7 cellular contexts compared by ENCODE assay signal in genomic region chr6:31896493-31896855, GRCh38. TPM values are rescaled to one million over a fixed set of nuclear protein-coding genes. Genes with fewer than 3 reads are reported as not detected.
DNase-seq lines count a peak whose midpoint lies in the region; ATAC-seq and TF ChIP-seq lines count a peak whose summit lies in the region.

No MANE protein-coding gene starts in this region.

- WGBS in stomach, 5 donors: 33 to 45% (median 38%) methylated on average over 4 of the region's 4 CpGs

- H3K27ac Mint-ChIP-seq in activated T-helper 2 cell treated with anti-CD3 and anti-CD28 coated beads, Interferon-gamma antibody, Interleukin-2, Interleukin-4, amounts not matched to agents 10 μg/mL and 5 μg/mL and 100 μg/mL, durations not matched to agents 14 hours and 24 hours and 36 hours: peak overlapping the region; percentile 82

- H3K27me3 ChIP-seq in HUES48 (ENCODE audit: control insufficient read depth, insufficient read depth, low read length) (no peaks in the 10 kb centered on the region), iPS-20b (ENCODE audit: insufficient read depth, low read length) (no peaks in the 10 kb centered on the region), stomach (no peaks in the 10 kb centered on the region)

- TF ChIP-seq CTCF in stomach (IDR thresholded peaks at IDR 0.05): no peak

- H3K9me3 Mint-ChIP-seq in activated T-helper 2 cell treated with anti-CD3 and anti-CD28 coated beads, Interferon-gamma antibody, Interleukin-2, Interleukin-4, amounts not matched to agents 10 μg/mL and 5 μg/mL and 100 μg/mL, durations not matched to agents 14 hours and 24 hours and 36 hours: no peaks in the 10 kb centered on the region

- no peak for DNase-seq in activated T-helper 2 cell treated with anti-CD3 and anti-CD28 coated beads, Interferon-gamma antibody, Interleukin-2, Interleukin-4, amounts not matched to agents 10 μg/mL and 5 μg/mL and 100 μg/mL, durations not matched to agents 14 hours and 24 hours and 36 hours (ENCODE audit: low spot score)
- DNase-seq in stomach (no peak), activated gamma-delta T cell (lab: John Stamatoyannopoulos, UW) (no peak), NCI-H82 treated with DMSO at 0.1 percent for 48 hours (lab: John Stamatoyannopoulos, UW; ENCODE audit: unreplicated experiment) (no peak)

- H3K4me1 Mint-ChIP-seq in activated T-helper 2 cell treated with anti-CD3 and anti-CD28 coated beads, Interferon-gamma antibody, Interleukin-2, Interleukin-4, amounts not matched to agents 10 μg/mL and 5 μg/mL and 100 μg/mL, durations not matched to agents 14 hours and 24 hours and 36 hours (ENCODE audit: low read depth): peaks cover 26% of the 10 kb centered on the region

- peak overlapping the region; percentile 30; the same call in 1 of the 2 replicates for H3K9ac ChIP-seq in HUES48 (ENCODE audit: low read depth, low read length)
- peak overlapping the region; percentile 74 for H3K9ac ChIP-seq in iPS-20b (ENCODE audit: low read depth, low read length)

- H3K36me3 ChIP-seq in HUES48 (ENCODE audit: control insufficient read depth, insufficient read depth, low read length) (peaks cover 55% of the 10 kb centered on the region), iPS-20b (ENCODE audit: insufficient read depth, low read depth, low read length) (peaks cover 54% of the 10 kb centered on the region), stomach (peaks cover 23 to 50% (median 46%) of the 10 kb centered on the region in 4 donors)

- H3K4me3 ChIP-seq in HUES48 (ENCODE audit: low read depth, low read length): peak overlapping the region; percentile 77
- H3K4me3 ChIP-seq in iPS-20b (ENCODE audit: low read length): peak overlapping the region; percentile 86
- peak overlapping the region; percentile 96 to 100 (median 100) for H3K4me3 ChIP-seq in stomach

- H3K36me3 Mint-ChIP-seq in activated T-helper 2 cell treated with anti-CD3 and anti-CD28 coated beads, Interferon-gamma antibody, Interleukin-2, Interleukin-4, amounts not matched to agents 10 μg/mL and 5 μg/mL and 100 μg/mL, durations not matched to agents 14 hours and 24 hours and 36 hours (ENCODE audit: low read depth): peaks cover 44% of the 10 kb centered on the region

- intact Hi-C loops in activated T-helper 2 cell treated with anti-CD3 and anti-CD28 coated beads, Interferon-gamma antibody, Interleukin-2, Interleukin-4, amounts not matched to agents 10 μg/mL and 5 μg/mL and 100 μg/mL, durations not matched to agents 14 hours and 24 hours and 36 hours (cut with micrococcal nuclease): loop anchor here (2.0 to 5.0 kb wide), 4 partner anchors 34 to 229 kb away; partner anchors contain the start of genes CSNK2B, LY6G5B, NELFE and NEU1
- intact Hi-C loops in stomach (cut with DNase I; ENCODE audit: low total_unique reads): no loop called here

- H3K4me1 ChIP-seq in HUES48 (ENCODE audit: control insufficient read depth, insufficient read depth, low read length) (peaks cover 10% of the 10 kb centered on the region; the same call in 1 of the 2 replicates), iPS-20b (ENCODE audit: insufficient read depth, low read length) (peaks cover 4% of the 10 kb centered on the region; the same call in 1 of the 2 replicates), stomach (peaks cover 25 to 52% (median 44%) of the 10 kb centered on the region in 4 donors)

- no peak for ATAC-seq in GM18861 (IDR thresholded peaks at IDR 0.05; ENCODE audit: unreplicated experiment)

- H3K27ac ChIP-seq in HUES48 (ENCODE audit: low read depth, low read length) (peak overlapping the region; percentile 18), iPS-20b (ENCODE audit: low read length) (no peak overlapping the region), stomach (peak overlapping the region in 4 of 5 donors; percentile 86 to 91 (median 89))

- no peak for TF ChIP-seq EP300 in stomach (IDR thresholded peaks at IDR 0.05)

- H3K27me3 Mint-ChIP-seq in activated T-helper 2 cell treated with anti-CD3 and anti-CD28 coated beads, Interferon-gamma antibody, Interleukin-2, Interleukin-4, amounts not matched to agents 10 μg/mL and 5 μg/mL and 100 μg/mL, durations not matched to agents 14 hours and 24 hours and 36 hours (ENCODE audit: low read depth): no peaks in the 10 kb centered on the region

- peak overlapping the region; percentile 84 for H3K4me3 Mint-ChIP-seq in activated T-helper 2 cell treated with anti-CD3 and anti-CD28 coated beads, Interferon-gamma antibody, Interleukin-2, Interleukin-4, amounts not matched to agents 10 μg/mL and 5 μg/mL and 100 μg/mL, durations not matched to agents 14 hours and 24 hours and 36 hours (ENCODE audit: low read depth)

- TF ChIP-seq POLR2A in stomach (IDR thresholded peaks at IDR 0.05): no peak

- no peaks in the 10 kb centered on the region for H3K9me3 ChIP-seq in HUES48 (ENCODE audit: control insufficient read depth, insufficient read depth, low read length)
- H3K9me3 ChIP-seq in iPS-20b (ENCODE audit: insufficient read depth, low read depth, low read length): no peaks in the 10 kb centered on the region
- H3K9me3 ChIP-seq in stomach: no peaks in the 10 kb centered on the region

RNA-seq across cellular contexts. Expression of gene EHMT2, which starts 1.0 kb away (rescaled TPM):
- 76.3 and 76.5 TPM in 2 replicates for total RNA-seq in activated T-helper 2 cell treated with anti-CD3 and anti-CD28 coated beads, Interferon-gamma antibody, Interleukin-2, Interleukin-4, amounts not matched to agents 10 μg/mL and 5 μg/mL and 100 μg/mL, durations not matched to agents 14 hours and 24 hours and 36 hours
- total RNA-seq in stomach: 10 to 100 TPM; 12.1 to 58.0 (median 31.7) TPM
- 10 to 100 TPM; 27.3 to 43.2 (median 35.4) TPM for polyA plus RNA-seq in stomach

RNA-seq across cellular contexts. Expression of gene ZBTB12, which starts 5.4 kb away (rescaled TPM):
- 4.8 and 4.9 TPM in 2 replicates for total RNA-seq in activated T-helper 2 cell treated with anti-CD3 and anti-CD28 coated beads, Interferon-gamma antibody, Interleukin-2, Interleukin-4, amounts not matched to agents 10 μg/mL and 5 μg/mL and 100 μg/mL, durations not matched to agents 14 hours and 24 hours and 36 hours
- 1 to 10 TPM in 3 of 5 donors, under 1 TPM in 2; 0.43 to 6.4 (median 1.3) TPM for total RNA-seq in stomach
- 1 to 10 TPM; 1.8 to 3.4 (median 2.2) TPM for polyA plus RNA-seq in stomach

RNA-seq across cellular contexts. Expression of gene SLC44A4, which starts 17.7 kb away (rescaled TPM):
- total RNA-seq in activated T-helper 2 cell treated with anti-CD3 and anti-CD28 coated beads, Interferon-gamma antibody, Interleukin-2, Interleukin-4, amounts not matched to agents 10 μg/mL and 5 μg/mL and 100 μg/mL, durations not matched to agents 14 hours and 24 hours and 36 hours: 0.18 TPM in 1 of 2 replicates, not detected in the other
- 100 to 1,000 TPM in 4 of 5 donors, 10 to 100 TPM in 1; 74.2 to 201 (median 175) TPM for total RNA-seq in stomach
- polyA plus RNA-seq in stomach: 100 to 1,000 TPM in 1 of 3 donors, 10 to 100 TPM in 2; 35.4 to 111 (median 47.9) TPM

RNA-seq across cellular contexts. Expression of gene C2, which starts 31.0 kb away (rescaled TPM):
- 1.1 and 1.4 TPM in 2 replicates for total RNA-seq in activated T-helper 2 cell treated with anti-CD3 and anti-CD28 coated beads, Interferon-gamma antibody, Interleukin-2, Interleukin-4, amounts not matched to agents 10 μg/mL and 5 μg/mL and 100 μg/mL, durations not matched to agents 14 hours and 24 hours and 36 hours
- total RNA-seq in stomach: 10 to 100 TPM in 1 of 5 donors, 1 to 10 TPM in 3, not detected in 1; 1.7 to 24.6 (median 4.0) TPM
- 1 to 10 TPM; 3.3 to 6.3 (median 4.9) TPM for polyA plus RNA-seq in stomach

RNA-seq across cellular contexts. Expression of gene NEU1, which starts 33.9 kb away (rescaled TPM):
- total RNA-seq in activated T-helper 2 cell treated with anti-CD3 and anti-CD28 coated beads, Interferon-gamma antibody, Interleukin-2, Interleukin-4, amounts not matched to agents 10 μg/mL and 5 μg/mL and 100 μg/mL, durations not matched to agents 14 hours and 24 hours and 36 hours: 21.3 and 21.6 TPM in 2 replicates
- total RNA-seq in stomach: 10 to 100 TPM; 11.3 to 60.7 (median 25.0) TPM
- polyA plus RNA-seq in stomach: 10 to 100 TPM; 16.3 to 29.0 (median 22.2) TPM

Comparison
In these comparisons a context has a peak if more than half of its experiments do, and no peak if none do; other contexts are left out.
1. RNA of gene SLC44A4, which starts 17.7 kb away (total RNA-seq): 74.2 to 201 TPM in stomach; 0.18 TPM in activated T-helper 2 cell treated with anti-CD3 and anti-CD28 coated beads, Interferon-gamma antibody, Interleukin-2, Interleukin-4, amounts not matched to agents 10 μg/mL and 5 μg/mL and 100 μg/mL, durations not matched to agents 14 hours and 24 hours and 36 hours; every median in the first group is over 10 times any median in the second.
2. Peak in every context shown above with its lines, with median percentiles within 50 percentile points of each other: H3K4me3 ChIP-seq.